8 cellular contexts compared by ENCODE assay signal in genomic region chr5:7886849-7887460, GRCh38. TPM values are rescaled to one million over a fixed set of nuclear protein-coding genes. Genes with fewer than 3 reads are reported as not detected.
DNase-seq lines count a peak whose midpoint lies in the region; ATAC-seq and TF ChIP-seq lines count a peak whose summit lies in the region.

No MANE protein-coding gene starts in this region.

- H3K27me3 ChIP-seq in breast epithelium (no peaks in the 10 kb centered on the region), lung (ENCODE audit: control insufficient read depth, insufficient read depth) (no peaks in the 10 kb centered on the region)

- TF ChIP-seq CTCF in HFF-Myc (IDR thresholded peaks at IDR 0.05; ENCODE audit: low read depth, low read length, missing control alignments) (peak; percentile 35), breast epithelium (IDR thresholded peaks at IDR 0.05) (peak in 2 of 3 donors; percentile 34 to 40), lung (IDR thresholded peaks at IDR 0.05; ENCODE audit: control extremely low read depth, extremely low read depth) (peak; percentile 3)

- CTCF ChIA-PET in HEK293T (lab: Yijun Ruan, JAX), result interaction anchor here (0.6 to 1.9 kb wide), 8 partner anchors 10 to 1323 kb away, joined by 3 to 8 read pairs (median 4); partner anchors contain the start of genes FASTKD3 and MTRR

- DNase-seq in EL (peak; percentile 60), HFF-Myc (ENCODE audit: extremely low read depth, low read depth) (no peak), NCI-H2196 treated with DMSO at 0.1 percent for 48 hours (lab: John Stamatoyannopoulos, UW; ENCODE audit: unreplicated experiment) (peak; percentile 28), breast epithelium (ENCODE audit: low spot score in 2 of 2) (no peak), lung (ENCODE audit: low spot score) (no peak), HEK293T (ENCODE audit: extremely low spot score) (no peak), occipital lobe (lab: John Stamatoyannopoulos, UW) (no peak), mesenteric fat pad (ENCODE audit: low spot score) (no peak)

- H3K27ac ChIP-seq in breast epithelium (no peak overlapping the region), lung (ENCODE audit: low read depth in 1 of 2, low read length in 1 of 2) (no peak overlapping the region)

- POLR2A ChIA-PET in HEK293T (lab: Yijun Ruan, JAX), result interaction anchor here (1.5 kb wide), 1 partner anchor 18 kb away, joined by 6 read pairs; the partner anchor contains the start of genes FASTKD3 and MTRR

- intact Hi-C loops in breast epithelium (cut with DNase I; ENCODE audit: low total_unique reads), result no loop called here

- WGBS in lung, 2 donors, result 61 to 76% methylated on average over 7 of the region's 7 CpGs

- no peak overlapping the region for H3K4me3 ChIP-seq in HFF-Myc (replicated peaks; ENCODE audit: low read depth, low read length)
- no peak overlapping the region for H3K4me3 ChIP-seq in breast epithelium
- H3K4me3 ChIP-seq in lung, result no peak overlapping the region

- H3K4me1 ChIP-seq in breast epithelium (no peaks in the 10 kb centered on the region), lung (ENCODE audit: control insufficient read depth in 2 of 2, insufficient read depth in 2 of 2, low read length in 2 of 2) (peaks cover 0 to 3% of the 10 kb centered on the region in 2 donors)

- no peaks in the 10 kb centered on the region for H3K9me3 ChIP-seq in breast epithelium
- H3K9me3 ChIP-seq in lung (ENCODE audit: control insufficient read depth in 2 of 2, insufficient read depth in 1 of 2, low read length in 1 of 2), result no peaks in the 10 kb centered on the region

- TF ChIP-seq POLR2A in breast epithelium (IDR thresholded peaks at IDR 0.05), result no peak

- ATAC-seq in lung (ENCODE audit: insufficient read depth, low FRiP score), result no peak

- H3K36me3 ChIP-seq in breast epithelium (peaks cover 11% of the 10 kb centered on the region), lung (ENCODE audit: control insufficient read depth in 2 of 2, insufficient read depth in 2 of 2, low read length in 2 of 2) (peaks cover 19 to 26% of the 10 kb centered on the region in 2 donors)

TF ChIP-seq in HEK293T, 16 proteins besides CTCF, POLR2A, EP300 and RAD21:
- TF ChIP-seq, protein P1, sequence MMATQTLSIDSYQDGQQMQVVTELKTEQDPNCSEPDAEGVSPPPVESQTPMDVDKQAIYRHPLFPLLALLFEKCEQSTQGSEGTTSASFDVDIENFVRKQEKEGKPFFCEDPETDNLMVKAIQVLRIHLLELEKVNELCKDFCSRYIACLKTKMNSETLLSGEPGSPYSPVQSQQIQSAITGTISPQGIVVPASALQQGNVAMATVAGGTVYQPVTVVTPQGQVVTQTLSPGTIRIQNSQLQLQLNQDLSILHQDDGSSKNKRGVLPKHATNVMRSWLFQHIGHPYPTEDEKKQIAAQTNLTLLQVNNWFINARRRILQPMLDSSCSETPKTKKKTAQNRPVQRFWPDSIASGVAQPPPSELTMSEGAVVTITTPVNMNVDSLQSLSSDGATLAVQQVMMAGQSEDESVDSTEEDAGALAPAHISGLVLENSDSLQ (IDR thresholded peaks at IDR 0.05), result no peak
- TF ChIP-seq TARDBP (IDR thresholded peaks at IDR 0.05), result no peak
- no peak for TF ChIP-seq SUZ12 (IDR thresholded peaks at IDR 0.05)
- no peak for TF ChIP-seq ZNF384 (IDR thresholded peaks at IDR 0.05)
- no peak for TF ChIP-seq L3MBTL2 (conservative IDR thresholded peaks at IDR 0.05)
- TF ChIP-seq CTBP1 (IDR thresholded peaks at IDR 0.05; ENCODE audit: borderline replicate concordance), result no peak
- no peak for TF ChIP-seq ELF4 (IDR thresholded peaks at IDR 0.05)

RNA-seq across cellular contexts. Expression of gene MTRR, which starts 18.0 kb away (rescaled TPM):
- total RNA-seq in breast epithelium, result 10 to 100 TPM; 45.8 to 69.5 (median 57.7) TPM
- total RNA-seq in lung, result 100 to 1,000 TPM in 1 of 2 donors, 10 to 100 TPM in 1; 85.0 to 115 TPM
- 10 to 100 TPM; 31.0 to 59.3 TPM for polyA plus RNA-seq in lung
- total RNA-seq in occipital lobe, result 29.9 TPM
- total RNA-seq in mesenteric fat pad, result 52.4 TPM

RNA-seq across cellular contexts. Expression of gene FASTKD3, which starts 18.1 kb away (rescaled TPM):
- total RNA-seq in breast epithelium (10 to 100 TPM in 2 of 3 donors, 1 to 10 TPM in 1; 5.1 to 13.4 (median 13.3) TPM), lung (10 to 100 TPM in 1 of 2 donors, 1 to 10 TPM in 1; 6.7 to 17.6 TPM), occipital lobe (21.4 TPM), mesenteric fat pad (8.3 TPM)
- 10 to 100 TPM in 1 of 2 donors, 1 to 10 TPM in 1; 9.3 to 17.7 TPM for polyA plus RNA-seq in lung

RNA-seq across cellular contexts. Expression of gene CFAP90, which starts 36.0 kb away (rescaled TPM):
- under 1 TPM; 0.48 to 0.98 (median 0.59) TPM for total RNA-seq in breast epithelium
- 10 to 100 TPM; 14.2 to 29.8 TPM for total RNA-seq in lung
- polyA plus RNA-seq in lung, result 10 to 100 TPM; 13.0 to 17.1 TPM
- 2.2 TPM for total RNA-seq in occipital lobe
- total RNA-seq in mesenteric fat pad, result 0.13 TPM

Comparison
In these comparisons a context has a peak if more than half of its experiments do, and no peak if none do; other contexts are left out.
1. DNase-seq: peak in EL (single experiment) and NCI-H2196 treated with DMSO at 0.1 percent for 48 hours (single experiment); none in HFF-Myc (single experiment), breast epithelium (0 of 2), lung (single experiment), HEK293T (single experiment), occipital lobe (single experiment) and mesenteric fat pad (single experiment).
2. Peak in every context shown above with its lines, with median percentiles within 50 percentile points of each other: CTCF ChIP-seq.